Comparison of ENCODE assay signal across 12 cellular contexts in genomic region chr2:231038483-231039293, GRCh38. TPM values are rescaled to one million over a fixed set of nuclear protein-coding genes. Genes with fewer than 3 reads are reported as not detected.
A peak's percentile ranks its signal among the peaks of the same experiment; 100 is the strongest.
DNase-seq lines count a peak whose midpoint lies in the region; ATAC-seq, FAIRE-seq and TF ChIP-seq lines count a peak whose summit lies in the region.
"Had no signal": no experiment of that assay in that cellular context is flagged by ENCODE, and none has a peak within 500 bp of the region (broad histone marks: within the 10 kb centered on the region; RNA-seq: fewer than 3 reads in every experiment).

No MANE protein-coding gene starts in this region.

- H2BK20ac ChIP-seq in H1 (ENCODE audit: low read length), result 0 out of 2 replicates have a peak overlapping the region, but pooled peaks have one; percentile 32

- peak overlapping the region; percentile 85 to 100 for H3K4me2 ChIP-seq in H1 (ENCODE audit: insufficient read depth in 1 of 2, low read depth in 2 of 2, low read length in 2 of 2)

- 34% methylated on average over 11 of the region's 21 CpGs; no CpG with 5 or more reads in 1 of the 2 experiments for WGBS in H1 (ENCODE audit: extremely low coverage in 1 of 2, insufficient coverage in 1 of 2, insufficient read length in 1 of 2, insufficient replicate concordance in 2 of 2, low coverage in 1 of 2, low lambda C conversion rate in 2 of 2, missing lambda C conversion rate in 1 of 2), 2 experiments

- H3K4me1 Mint-ChIP-seq in CD14-positive monocyte (peaks cover 4% of the 10 kb centered on the region), IgD-negative memory B cell (peaks cover 7 to 12% (median 9%) of the 10 kb centered on the region in 3 donors), neural crest cell (peaks cover 5% of the 10 kb centered on the region)

- intact Hi-C loops in CD14-positive monocyte (cut with micrococcal nuclease), result no loop called here

- H3K4me3 Mint-ChIP-seq in CD14-positive monocyte (peak overlapping the region; percentile 24 to 59), IgD-negative memory B cell (peak overlapping the region in 3 of 4 donors; percentile 49 to 72 (median 54)), neural crest cell (peak overlapping the region; percentile 82)

- no peak overlapping the region for H2AK5ac ChIP-seq in H1 (ENCODE audit: low read depth, low read length)

- H3K4me3 ChIP-seq in H1 (ENCODE audit: extremely low read depth in 1 of 4, insufficient read depth in 2 of 4, low read depth in 3 of 4, low read length in 4 of 4), result peak overlapping the region; percentile 33 to 71 (median 46)

- no peaks in the 10 kb centered on the region for H3K36me3 ChIP-seq in H1 (ENCODE audit: control insufficient read depth in 2 of 4, insufficient read depth in 4 of 4, low read length in 3 of 4)
- H3K36me3 ChIP-seq: adrenal gland, tibial artery had no signal

- peaks cover 5% of the 10 kb centered on the region for H3K23me2 ChIP-seq in H1 (ENCODE audit: low read depth, low read length)

- H4K8ac ChIP-seq in H1 (ENCODE audit: extremely low read depth, insufficient read depth, low read length), result no peak overlapping the region

- no peak overlapping the region for H3K56ac ChIP-seq in H1 (replicated peaks; ENCODE audit: insufficient read length, low read depth, low read length)

- no peak overlapping the region for H3K18ac ChIP-seq in H1 (ENCODE audit: extremely low read depth, low read length)

- H3K27me3 Mint-ChIP-seq in CD14-positive monocyte (ENCODE audit: low read depth in 3 of 3), result peaks cover 48 to 77% (median 65%) of the 10 kb centered on the region in 3 donors
- H3K27me3 Mint-ChIP-seq in IgD-negative memory B cell, result peaks cover 37% of the 10 kb centered on the region
- peaks cover 59% of the 10 kb centered on the region for H3K27me3 Mint-ChIP-seq in neural crest cell (ENCODE audit: low read depth)

- TF ChIP-seq CTCF in CD14-positive monocyte (IDR thresholded peaks at IDR 0.05), result no peak
- no peak for TF ChIP-seq CTCF in H1 (IDR thresholded peaks at IDR 0.05; ENCODE audit: control extremely low read depth in 1 of 3, insufficient read depth in 1 of 3, low read depth in 1 of 3, low read length in 3 of 3)
- no peak for TF ChIP-seq CTCF in neural crest cell (conservative IDR thresholded peaks at IDR 0.05)

- H2BK15ac ChIP-seq in H1 (ENCODE audit: low read length), result no peak overlapping the region

- no peaks in the 10 kb centered on the region for H4K20me1 ChIP-seq in H1 (replicated peaks in 1 of 2; ENCODE audit: control insufficient read depth in 1 of 2, insufficient read depth in 2 of 2, low read length in 2 of 2)

- CTCF ChIA-PET in H1 (lab: Charles Lee; ENCODE audit: partially characterized antibody), result interaction anchor here (0.7 to 7.2 kb wide), 9 partner anchors 14 to 214 kb away, joined by 3 to 38 read pairs (median 4); no protein-coding TSS in a partner anchor

- TF ChIP-seq EP300 in H1 (IDR thresholded peaks at IDR 0.05; ENCODE audit: borderline replicate concordance in 1 of 2, low read depth in 2 of 2, low read length in 2 of 2), result no peak

- peak overlapping the region; percentile 80; the same call in 1 of the 2 replicates for H2BK12ac ChIP-seq in H1 (ENCODE audit: low read depth, low read length)

- no peak overlapping the region for H2BK5ac ChIP-seq in H1 (ENCODE audit: low read depth, low read length)

- ATAC-seq in HG03354 (IDR thresholded peaks at IDR 0.05; ENCODE audit: poor library complexity, severe bottlenecking, unreplicated experiment), result no peak

- no peak overlapping the region for H4K5ac ChIP-seq in H1 (ENCODE audit: insufficient read length, low read depth, low read length)

- H3K9me3 Mint-ChIP-seq in CD14-positive monocyte (peaks cover 0 to 10% (median 2%) of the 10 kb centered on the region in 7 donors), IgD-negative memory B cell (peaks cover 0 to 4% (median 0%) of the 10 kb centered on the region in 3 donors), neural crest cell (no peaks in the 10 kb centered on the region)

- FAIRE-seq in H1 (lab: Jason Lieb, UNC), result no peak

- H2AFZ ChIP-seq in H1 (ENCODE audit: low read length), result peak overlapping the region; percentile 76; the same call in 1 of the 2 replicates

- no peak overlapping the region for H3K14ac ChIP-seq in H1 (ENCODE audit: insufficient read length)

- H3K27ac Mint-ChIP-seq in CD14-positive monocyte (no peak overlapping the region), IgD-negative memory B cell (no peak overlapping the region), neural crest cell (ENCODE audit: unreplicated experiment) (no peak overlapping the region)

- H2BK120ac ChIP-seq in H1 (replicated peaks; ENCODE audit: low read depth, low read length), result no peak overlapping the region

- H3K79me2 ChIP-seq in H1 (ENCODE audit: control insufficient read depth in 1 of 2, insufficient read depth in 2 of 2, low read length in 2 of 2), result no peaks in the 10 kb centered on the region

- DNase-seq in CD14-positive monocyte (ENCODE audit: low spot score) (no peak), H1 (ENCODE audit: low read depth in 1 of 2, low spot score in 2 of 2) (peak in 1 of 2 experiments; percentile 53), neural crest cell (ENCODE audit: low read depth, low spot score) (no peak), islet precursor cell (no peak), dermis blood vessel endothelial cell (no peak), CD1c-positive myeloid dendritic cell (ENCODE audit: extremely low spot score) (no peak)
- DNase-seq: adrenal gland, NCI-H1436, tibial artery had no signal

- TF ChIP-seq RAD21 in H1 (IDR thresholded peaks at IDR 0.05 in 1 of 2, conservative IDR thresholded peaks at IDR 0.05 in 1 of 2; ENCODE audit: low read depth in 2 of 2, low read length in 2 of 2), result no peak

- peaks cover 0 to 6% (median under 1%) of the 10 kb centered on the region in 4 experiments; a peak in 4 of 7 replicates for H3K4me1 ChIP-seq in H1 (replicated peaks in 1 of 4; ENCODE audit: control insufficient read depth in 3 of 4, insufficient read depth in 4 of 4, low read length in 3 of 4)
- H3K4me1 ChIP-seq: adrenal gland had no signal

- no peak overlapping the region for H3K9ac ChIP-seq in H1 (replicated peaks in 1 of 4; ENCODE audit: extremely low read depth in 1 of 4, low read depth in 3 of 4, low read length in 3 of 4)

- H3K23ac ChIP-seq in H1 (ENCODE audit: insufficient read length), result no peak overlapping the region

- TF ChIP-seq POLR2A in H1 (IDR thresholded peaks at IDR 0.05; ENCODE audit: control extremely low read depth in 1 of 2, low read depth in 2 of 2, low read length in 2 of 2), result no peak

- peaks cover 24 to 36% (median 33%) of the 10 kb centered on the region in 4 experiments for H3K27me3 ChIP-seq in H1 (replicated peaks in 1 of 4; ENCODE audit: control insufficient read depth in 3 of 4, extremely low read depth in 1 of 4, insufficient read depth in 3 of 4, low read length in 3 of 4)

- H3K4ac ChIP-seq in H1 (replicated peaks; ENCODE audit: insufficient read length, low read depth, low read length), result no peak overlapping the region

- no peaks in the 10 kb centered on the region for H3K36me3 Mint-ChIP-seq in CD14-positive monocyte
- no peaks in the 10 kb centered on the region for H3K36me3 Mint-ChIP-seq in IgD-negative memory B cell
- H3K36me3 Mint-ChIP-seq in neural crest cell (ENCODE audit: low read depth), result no peaks in the 10 kb centered on the region

- H3K9me3 ChIP-seq in H1 (ENCODE audit: insufficient read depth in 2 of 2, low read depth in 1 of 2, low read length in 1 of 2), result no peaks in the 10 kb centered on the region
- H3K9me3 ChIP-seq: adrenal gland, tibial artery had no signal

- H4K91ac ChIP-seq in H1 (replicated peaks; ENCODE audit: insufficient read length, low read length), result no peak overlapping the region

- no peak overlapping the region for H3K27ac ChIP-seq in H1 (ENCODE audit: low read depth, low read length)
- H3K27ac ChIP-seq: adrenal gland, tibial artery had no signal

- POLR2A ChIA-PET in H1 (lab: Charles Lee; ENCODE audit: partially characterized antibody), result interaction anchor here (1.0 kb wide), 1 partner anchor 153 kb away, joined by 3 read pairs; no protein-coding TSS in a partner anchor

- H3K79me1 ChIP-seq in H1 (ENCODE audit: low read depth, low read length), result no peaks in the 10 kb centered on the region

RNA-seq across cellular contexts. Expression of gene C2orf72, which starts 1.4 kb away (rescaled TPM):
- polyA plus RNA-seq in CD14-positive monocyte, result not detected
- not detected for polyA plus RNA-seq in IgD-negative memory B cell
- 0.71 and 1.1 TPM in 2 replicates for total RNA-seq in H1 (2021; fragmentation: NEBNext Ultra II Directional; extraction: Animal tissue kit (Norgen Biotek cat#: 25700))
- 1.7 and 2.6 TPM in 2 replicates for polyA plus RNA-seq in H1 (2011; rRNA removed)
- 3.8 TPM for polyA plus RNA-seq in H1 (2011; cell fraction: cytosol; rRNA removed)
- polyA plus RNA-seq in H1 (2011; cell fraction: nucleus; rRNA removed), result 6.2 TPM
- polyA plus RNA-seq in H1 (2012, experiment 1 of 2), result 1.6 to 2.1 TPM (median 1.9 TPM) in 4 replicates
- 1.8 TPM for polyA plus RNA-seq in H1 (2012, experiment 2 of 2)
- polyA plus RNA-seq in H1 (2013, experiment 1 of 2), result 0.93 TPM
- polyA plus RNA-seq in H1 (2013, experiment 2 of 2), result 0.68 TPM
- 1.9 and 2.1 TPM in 2 replicates for polyA minus RNA-seq in H1 (2011; rRNA and poly(A)+ RNA removed)
- 0.73 TPM for polyA minus RNA-seq in H1 (2011; cell fraction: cytosol; rRNA and poly(A)+ RNA removed)
- polyA minus RNA-seq in H1 (2011; cell fraction: nucleus; rRNA and poly(A)+ RNA removed), result 1.1 TPM
- 3.0 and 3.3 TPM in 2 replicates for total RNA-seq in neural crest cell
- total RNA-seq in dermis blood vessel endothelial cell, result under 0.01 and 1.1 TPM in 2 replicates

RNA-seq across cellular contexts. Expression of gene PSMD1, which starts 18.0 kb away (rescaled TPM):
- 10 to 100 TPM; 37.7 to 53.9 TPM for polyA plus RNA-seq in CD14-positive monocyte
- polyA plus RNA-seq in IgD-negative memory B cell, result 38.3 TPM
- 170 and 179 TPM in 2 replicates for total RNA-seq in H1 (2021; fragmentation: NEBNext Ultra II Directional; extraction: Animal tissue kit (Norgen Biotek cat#: 25700))
- 155 and 272 TPM in 2 replicates for polyA plus RNA-seq in H1 (2011; rRNA removed)
- polyA plus RNA-seq in H1 (2011; cell fraction: cytosol; rRNA removed), result 163 TPM
- polyA plus RNA-seq in H1 (2011; cell fraction: nucleus; rRNA removed), result 137 TPM
- 141 to 202 TPM (median 158 TPM) in 4 replicates for polyA plus RNA-seq in H1 (2012, experiment 1 of 2)
- polyA plus RNA-seq in H1 (2012, experiment 2 of 2), result 10.1 TPM
- polyA plus RNA-seq in H1 (2013, experiment 1 of 2), result 150 TPM
- 147 TPM for polyA plus RNA-seq in H1 (2013, experiment 2 of 2)
- 561 and 633 TPM in 2 replicates for polyA minus RNA-seq in H1 (2011; rRNA and poly(A)+ RNA removed)
- polyA minus RNA-seq in H1 (2011; cell fraction: cytosol; rRNA and poly(A)+ RNA removed), result 110 TPM
- polyA minus RNA-seq in H1 (2011; cell fraction: nucleus; rRNA and poly(A)+ RNA removed), result 140 TPM
- total RNA-seq in neural crest cell, result 128 and 146 TPM in 2 replicates
- 115 and 135 TPM in 2 replicates for total RNA-seq in dermis blood vessel endothelial cell

RNA-seq across cellular contexts. Expression of gene SPATA3, which starts 42.8 kb away (rescaled TPM):
- polyA plus RNA-seq in CD14-positive monocyte (not detected), IgD-negative memory B cell (not detected), H1 (2011; rRNA removed) (not detected in 2 replicates)
- not detected in 2 replicates for total RNA-seq in H1 (2021; fragmentation: NEBNext Ultra II Directional; extraction: Animal tissue kit (Norgen Biotek cat#: 25700))
- not detected for polyA plus RNA-seq in H1 (2011; cell fraction: cytosol; rRNA removed)
- polyA plus RNA-seq in H1 (2011; cell fraction: nucleus; rRNA removed), result not detected
- not detected in 4 replicates for polyA plus RNA-seq in H1 (2012, experiment 1 of 2)
- polyA plus RNA-seq in H1 (2012, experiment 2 of 2), result not detected
- not detected for polyA plus RNA-seq in H1 (2013, experiment 1 of 2)
- not detected for polyA plus RNA-seq in H1 (2013, experiment 2 of 2)
- polyA minus RNA-seq in H1 (2011; rRNA and poly(A)+ RNA removed), result not detected in 2 replicates
- polyA minus RNA-seq in H1 (2011; cell fraction: cytosol; rRNA and poly(A)+ RNA removed), result not detected
- polyA minus RNA-seq in H1 (2011; cell fraction: nucleus; rRNA and poly(A)+ RNA removed), result not detected
- total RNA-seq in neural crest cell (not detected in 2 replicates), dermis blood vessel endothelial cell (not detected in 2 replicates)
- total RNA-seq: adrenal gland, lung microvascular endothelial cell had no signal
- polyA plus RNA-seq: adrenal gland had no signal
